ENCODE assay signal across 11 cellular contexts in genomic region chr9:37938121-37938906, GRCh38. TPM values are rescaled to one million over a fixed set of nuclear protein-coding genes. Genes with fewer than 3 reads are reported as not detected.
DNase-seq lines count a peak whose midpoint lies in the region; ATAC-seq and TF ChIP-seq lines count a peak whose summit lies in the region.
"Had no signal": no experiment of that assay in that cellular context is flagged by ENCODE, and none has a peak within 500 bp of the region (broad histone marks: within the 10 kb centered on the region; RNA-seq: fewer than 3 reads in every experiment).

No MANE protein-coding gene starts in this region.

- ATAC-seq in GM18861 (IDR thresholded peaks at IDR 0.05; ENCODE audit: unreplicated experiment) (no peak), body of pancreas (no peak), gastrocnemius medialis (no peak), HG02840 (IDR thresholded peaks at IDR 0.05; ENCODE audit: low FRiP score, unreplicated experiment) (no peak)
- ATAC-seq: GM12878 had no signal

- H3K27me3 ChIP-seq in prostate gland (replicated peaks; ENCODE audit: insufficient read depth) (no peaks in the 10 kb centered on the region), body of pancreas (no peaks in the 10 kb centered on the region), gastrocnemius medialis (no peaks in the 10 kb centered on the region)

- H3K4me3 ChIP-seq in prostate gland (no peak overlapping the region), body of pancreas (no peak overlapping the region), gastrocnemius medialis (peak overlapping the region in 1 of 4 donors; percentile 11)
- H3K4me3 ChIP-seq: GM12878 had no signal

- H3K4me1 ChIP-seq in prostate gland (replicated peaks) = peaks cover 22% of the 10 kb centered on the region
- peaks cover 18% of the 10 kb centered on the region for H3K4me1 ChIP-seq in body of pancreas
- peaks cover 8 to 10% of the 10 kb centered on the region in 2 donors for H3K4me1 ChIP-seq in gastrocnemius medialis

- H3K36me3 ChIP-seq in prostate gland (no peaks in the 10 kb centered on the region), body of pancreas (replicated peaks in 1 of 2; ENCODE audit: insufficient read depth in 1 of 2, low read depth in 2 of 2) (peaks cover 0 to 1% of the 10 kb centered on the region in 2 donors), gastrocnemius medialis (no peaks in the 10 kb centered on the region)

- H3K9me3 ChIP-seq in prostate gland (no peaks in the 10 kb centered on the region), body of pancreas (no peaks in the 10 kb centered on the region), gastrocnemius medialis (no peaks in the 10 kb centered on the region)

- in situ Hi-C loops in gastrocnemius medialis (cut with MboI; ENCODE audit: low sequenced_read_pairs in 4 of 4) = no loop called here

- H3K27ac ChIP-seq in prostate gland (peak overlapping the region in 1 of 2 donors; percentile 41), body of pancreas (peak overlapping the region in 1 of 4 donors; percentile 29), gastrocnemius medialis (no peak overlapping the region)

- intact Hi-C loops in prostate gland (cut with DNase I) = loop anchor here (2.0 kb wide), 1 partner anchor 78 kb away; no protein-coding TSS in a partner anchor
- intact Hi-C loops in body of pancreas (cut with DNase I) = no loop called here
- intact Hi-C loops in gastrocnemius medialis (cut with DNase I; ENCODE audit: low total_unique reads) = no loop called here

- TF ChIP-seq CTCF in prostate gland (IDR thresholded peaks at IDR 0.05) (no peak), body of pancreas (IDR thresholded peaks at IDR 0.05) (no peak), gastrocnemius medialis (IDR thresholded peaks at IDR 0.05 in 4 of 5, conservative IDR thresholded peaks at IDR 0.05 in 1 of 5) (no peak)

- TF ChIP-seq POLR2A in prostate gland (IDR thresholded peaks at IDR 0.05) = no peak
- no peak for TF ChIP-seq POLR2A in body of pancreas (IDR thresholded peaks at IDR 0.05)
- TF ChIP-seq POLR2A in gastrocnemius medialis (IDR thresholded peaks at IDR 0.05) = no peak

- DNase-seq in H4 (ENCODE audit: low spot score) (peak; percentile 89), T1000 (lab: John Stamatoyannopoulos, UW) (peak; percentile 44), glomerular visceral epithelial cell (ENCODE audit: extremely low spot score) (peak; percentile 78), prostate gland (ENCODE audit: low spot score) (peak; percentile 81), body of pancreas (no peak), gastrocnemius medialis (no peak)
- DNase-seq: activated CD4-positive, alpha-beta T cell treated with anti-CD3 and anti-CD28 coated beads, Interleukin-2, amount 50 U/mL, for 1 hour; NCI-H2081 had no signal

- WGBS in prostate gland = 11% methylated on average over 22 of the region's 22 CpGs
- 55 to 76% methylated on average over 22 of the region's 22 CpGs for WGBS in body of pancreas, 2 donors

RNA-seq across cellular contexts. Expression of gene SLC25A51, which starts 34.4 kb away (rescaled TPM):
- total RNA-seq in H4 (2014; rRNA removed; shearing (Covaris generic)) = 26.3 and 38.4 TPM in 2 replicates
- total RNA-seq in prostate gland (10 to 100 TPM; 20.2 to 21.6 TPM), body of pancreas (10 to 100 TPM; 17.1 to 18.1 TPM), gastrocnemius medialis (10 to 100 TPM; 16.0 to 30.7 (median 22.2) TPM)

Comparison
In these comparisons a context has a peak if more than half of its experiments do, and no peak if none do; other contexts are left out.
1. DNase-seq: peak in H4 (single experiment), T1000 (single experiment), glomerular visceral epithelial cell (single experiment) and prostate gland (single experiment); none in body of pancreas (0 of 4) and gastrocnemius medialis (0 of 2).